24 cellular contexts compared by ENCODE assay signal in genomic region chr4:40678421-40678820, GRCh38.
"Had no signal": no experiment of that assay in that cellular context is flagged by ENCODE, and none has a peak within 500 bp of the region (broad histone marks: within the 10 kb centered on the region; RNA-seq: fewer than 3 reads in every experiment).

No MANE protein-coding gene starts in this region.

- H3K4me3 ChIP-seq: dorsolateral prefrontal cortex, lower lobe of right lung, mucosa of descending colon, neural progenitor cell, prostate gland, right atrium auricular region, sigmoid colon, thoracic aorta, transverse colon had no signal

- H3K9me3 ChIP-seq: lower lobe of right lung, mucosa of descending colon, prostate gland, right atrium auricular region, sigmoid colon, thoracic aorta, transverse colon had no signal

- H3K27ac ChIP-seq: dorsolateral prefrontal cortex, lower lobe of right lung, neural progenitor cell, prostate gland, right atrium auricular region, sigmoid colon, thoracic aorta, transverse colon had no signal

- FAIRE-seq: colon, frontal cortex had no signal

- H3K27me3 ChIP-seq: dorsolateral prefrontal cortex, neural progenitor cell, right atrium auricular region, sigmoid colon, transverse colon had no signal

- H3K9ac ChIP-seq: neural progenitor cell had no signal

- H3K36me3 Mint-ChIP-seq: immature natural killer cell; memory B cell; naive B cell; neural progenitor cell; stimulated activated memory B cell treated with anti-CD40 and anti-IgM and Interleukin-4, amounts not matched to agents 10 μg/mL and 1 μg/mL and 100 μg/mL, for 72 hours had no signal

- ATAC-seq: left ventricle myocardium superior; lower lobe of right lung; mucosa of descending colon; stimulated activated memory B cell treated with anti-CD40 and anti-IgM and Interleukin-4, amounts not matched to agents 10 μg/mL and 1 μg/mL and 100 μg/mL, for 72 hours had no signal

- H3K27me3 Mint-ChIP-seq: naive B cell; stimulated activated memory B cell treated with anti-CD40 and anti-IgM and Interleukin-4, amounts not matched to agents 10 μg/mL and 1 μg/mL and 100 μg/mL, for 72 hours; stimulated activated naive CD8-positive, alpha-beta T cell treated with anti-CD3 and anti-CD28 coated beads, Interleukin-15, Interleukin-2, amounts not matched to agents 100 ng/mL and 50 ng/mL, for 24 hours had no signal

- H3K4me2 ChIP-seq: neural progenitor cell had no signal

- DNase-seq: central memory CD4-positive, alpha-beta T cell; dorsolateral prefrontal cortex; effector CD4-positive, alpha-beta T cell; hypothalamus; immature natural killer cell; islet precursor cell; left ventricle myocardium superior; lower lobe of right lung; mucosa of descending colon; naive B cell; sigmoid colon; stimulated activated CD4-positive, alpha-beta T cell treated with anti-CD3 and anti-CD28 coated beads, Interleukin-2, amount 100 ng/mL, for 24 hours; stimulated activated CD4-positive, alpha-beta T cell treated with anti-CD3 and anti-CD28 coated beads, Interleukin-4, amount 100 ng/mL, for 24 hours; transverse colon had no signal

- H3K36me3 ChIP-seq: lower lobe of right lung, neural progenitor cell, prostate gland, right atrium auricular region, sigmoid colon, thoracic aorta, transverse colon had no signal

- H3K9me3 Mint-ChIP-seq: immature natural killer cell; memory B cell; nephron; neural progenitor cell; stimulated activated memory B cell treated with anti-CD40 and anti-IgM and Interleukin-4, amounts not matched to agents 10 μg/mL and 1 μg/mL and 100 μg/mL, for 72 hours; stimulated activated naive CD8-positive, alpha-beta T cell treated with anti-CD3 and anti-CD28 coated beads, Interleukin-15, Interleukin-2, amounts not matched to agents 100 ng/mL and 50 ng/mL, for 24 hours had no signal

- H3K4me3 Mint-ChIP-seq: immature natural killer cell; memory B cell; naive B cell; nephron; neural progenitor cell; stimulated activated memory B cell treated with anti-CD40 and anti-IgM and Interleukin-4, amounts not matched to agents 10 μg/mL and 1 μg/mL and 100 μg/mL, for 72 hours; stimulated activated naive CD8-positive, alpha-beta T cell treated with anti-CD3 and anti-CD28 coated beads, Interleukin-15, Interleukin-2, amounts not matched to agents 100 ng/mL and 50 ng/mL, for 24 hours had no signal

- H3K27ac Mint-ChIP-seq: immature natural killer cell; memory B cell; naive B cell; stimulated activated memory B cell treated with anti-CD40 and anti-IgM and Interleukin-4, amounts not matched to agents 10 μg/mL and 1 μg/mL and 100 μg/mL, for 72 hours; stimulated activated naive CD8-positive, alpha-beta T cell treated with anti-CD3 and anti-CD28 coated beads, Interleukin-15, Interleukin-2, amounts not matched to agents 100 ng/mL and 50 ng/mL, for 24 hours had no signal

- H3K4me1 ChIP-seq: prostate gland, right atrium auricular region, sigmoid colon, transverse colon had no signal

- H3K4me1 Mint-ChIP-seq: memory B cell, naive B cell had no signal
